28 cellular contexts compared by ENCODE assay signal in the genomic region with DNA sequence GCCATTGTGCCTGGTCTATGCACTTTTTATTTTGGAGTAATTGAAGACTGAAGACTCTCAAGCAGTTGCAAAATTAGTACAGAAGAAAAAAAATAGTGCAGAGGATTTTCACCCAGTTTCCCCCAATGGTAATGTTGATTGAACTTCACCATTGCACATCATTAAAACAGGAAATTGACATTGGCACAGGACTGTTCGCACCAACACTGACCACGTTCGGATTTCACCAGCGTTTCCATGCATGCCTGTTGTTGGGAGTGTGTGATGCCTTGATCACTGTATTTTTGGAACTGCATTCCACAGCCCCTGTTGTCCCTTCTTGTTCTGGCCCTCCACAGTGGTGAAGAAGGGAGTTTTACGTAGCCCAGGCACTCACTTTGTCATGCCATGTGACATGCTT.
"Had no signal": no experiment of that assay in that cellular context is flagged by ENCODE, and none has a peak within 500 bp of the region (broad histone marks: within the 10 kb centered on the region; RNA-seq: fewer than 3 reads in every experiment).

No MANE protein-coding gene starts in this region.

- H3K4me3 Mint-ChIP-seq: immature natural killer cell; naive B cell; natural killer cell; stimulated activated memory B cell treated with anti-CD40 and anti-IgM and Interleukin-4, amounts not matched to agents 10 μg/mL and 1 μg/mL and 100 μg/mL, for 72 hours; stimulated activated naive CD8-positive, alpha-beta T cell treated with anti-CD3 and anti-CD28 coated beads, Interleukin-15, amount 100 ng/mL, for 72 hours; type B pancreatic cell had no signal

- H3K27me3 Mint-ChIP-seq: naive B cell; stimulated activated memory B cell treated with anti-CD40 and anti-IgM and Interleukin-4, amounts not matched to agents 10 μg/mL and 1 μg/mL and 100 μg/mL, for 72 hours; stimulated activated naive CD8-positive, alpha-beta T cell treated with anti-CD3 and anti-CD28 coated beads, Interleukin-15, amount 100 ng/mL, for 72 hours; type B pancreatic cell had no signal

- H3K36me3 ChIP-seq: uterus had no signal

- H3K4me1 Mint-ChIP-seq: immature natural killer cell; naive B cell; natural killer cell; stimulated activated memory B cell treated with anti-CD40 and anti-IgM and Interleukin-4, amounts not matched to agents 10 μg/mL and 1 μg/mL and 100 μg/mL, for 72 hours had no signal

- H3K9me3 Mint-ChIP-seq: immature natural killer cell; naive B cell; natural killer cell; stimulated activated memory B cell treated with anti-CD40 and anti-IgM and Interleukin-4, amounts not matched to agents 10 μg/mL and 1 μg/mL and 100 μg/mL, for 72 hours; stimulated activated naive CD8-positive, alpha-beta T cell treated with anti-CD3 and anti-CD28 coated beads, Interleukin-15, amount 100 ng/mL, for 72 hours; type B pancreatic cell had no signal

- H3K4me3 ChIP-seq: left lung, lower lobe of right lung, pancreas, prostate gland, smooth muscle cell, tibial nerve, uterus had no signal

- DNase-seq: hypothalamus; immature natural killer cell; kidney; left colon; left lung; lower lobe of right lung; mammary epithelial cell; mesenchymal stem cell; naive B cell; natural killer cell; nucleus accumbens; pancreas; retina; right cardiac atrium; stimulated activated CD4-positive, alpha-beta T cell treated with anti-CD3 and anti-CD28 coated beads, Interleukin-1b, Interleukin-23, amount 100 ng/mL, for 48 hours; stimulated activated CD4-positive, alpha-beta T cell treated with anti-CD3 and anti-CD28 coated beads, Interleukin-2, amount 100 ng/mL, for 48 hours; stimulated activated CD4-positive, alpha-beta T cell treated with anti-CD3 and anti-CD28 coated beads, Interleukin-4, amount 100 ng/mL, for 4 hours; stimulated activated CD8-positive, alpha-beta memory T cell treated with anti-CD3 and anti-CD28 coated beads, Interleukin-4, amount 100 ng/mL, for 48 hours; stimulated activated naive CD4-positive, alpha-beta T cell treated with Interleukin-2 at 50 U/mL for 16 hours; stimulated activated naive CD8-positive, alpha-beta T cell treated with anti-CD3 and anti-CD28 coated beads, Interleukin-15, amount 100 ng/mL, for 72 hours; substantia nigra; uterus had no signal

- H3K27ac Mint-ChIP-seq: naive B cell; natural killer cell; stimulated activated memory B cell treated with anti-CD40 and anti-IgM and Interleukin-4, amounts not matched to agents 10 μg/mL and 1 μg/mL and 100 μg/mL, for 72 hours; stimulated activated naive CD8-positive, alpha-beta T cell treated with anti-CD3 and anti-CD28 coated beads, Interleukin-15, amount 100 ng/mL, for 72 hours; type B pancreatic cell had no signal

- H3K36me3 Mint-ChIP-seq: natural killer cell had no signal

- H3K9me3 ChIP-seq: left lung, lower lobe of right lung, pancreas, prostate gland, tibial nerve, uterus had no signal

- H3K4me1 ChIP-seq: left lung, lower lobe of right lung, pancreas, prostate gland, tibial nerve, uterus had no signal

- ATAC-seq: left colon; left lung; lower lobe of right lung; natural killer cell; pancreas; sciatic nerve; stimulated activated memory B cell treated with anti-CD40 and anti-IgM and Interleukin-4, amounts not matched to agents 10 μg/mL and 1 μg/mL and 100 μg/mL, for 72 hours; stimulated activated naive CD8-positive, alpha-beta T cell treated with anti-CD3 and anti-CD28 coated beads, Interleukin-15, amount 100 ng/mL, for 72 hours had no signal

- H3K27me3 ChIP-seq: left lung, pancreas, tibial nerve, uterus had no signal

- H3K27ac ChIP-seq: left lung, lower lobe of right lung, pancreas, prostate gland, tibial nerve, uterus had no signal

- H3K4me2 ChIP-seq: smooth muscle cell had no signal
